In genomic region chrX:55187281-55187680, GRCh38 we compare ENCODE assay signal across 24 cellular contexts. TPM values are rescaled to one million over a fixed set of nuclear protein-coding genes. Genes with fewer than 3 reads are reported as not detected.
"Had no signal": no experiment of that assay in that cellular context is flagged by ENCODE, and none has a peak within 500 bp of the region (broad histone marks: within the 10 kb centered on the region; RNA-seq: fewer than 3 reads in every experiment).

No MANE protein-coding gene starts in this region.

- H3K27ac Mint-ChIP-seq: activated naive CD8-positive, alpha-beta T cell treated with anti-CD3 and anti-CD28 coated beads, Interleukin-2, amount 10 ng/mL, durations not matched to agents 7 days and 5 days; activated T-helper 2 cell treated with anti-CD3 and anti-CD28 coated beads, Interferon-gamma antibody, Interleukin-2, Interleukin-4, amounts not matched to agents 10 μg/mL and 5 μg/mL and 100 μg/mL, durations not matched to agents 14 hours and 24 hours and 36 hours; dendritic cell treated with granulocyte-macrophage colony-stimulating factor and Interleukin-4, amounts not matched to agents 40 ng/mL and 50 ng/mL, for 4 days; memory B cell; natural killer cell treated with Interleukin-12 subunit alpha and Interleukin-12 subunit beta and Interleukin-15 and Interleukin-18, amount 100 ng/mL, for 72 hours; WTC11 had no signal

- ATAC-seq: natural killer cell treated with Interleukin-12 subunit alpha and Interleukin-12 subunit beta and Interleukin-15 and Interleukin-18, amount 100 ng/mL, for 72 hours; psoas muscle; right cardiac atrium; stimulated activated naive CD8-positive, alpha-beta T cell treated with anti-CD3 and anti-CD28 coated beads, Interleukin-15, Interleukin-2, amounts not matched to agents 100 U/mL and 50 U/mL, for 24 hours; WTC11 had no signal

- H3K27ac ChIP-seq: ovary, psoas muscle, upper lobe of left lung had no signal

- H3K9me3 Mint-ChIP-seq: activated naive CD8-positive, alpha-beta T cell treated with anti-CD3 and anti-CD28 coated beads, Interleukin-2, amount 10 ng/mL, durations not matched to agents 7 days and 5 days; activated T-helper 2 cell treated with anti-CD3 and anti-CD28 coated beads, Interferon-gamma antibody, Interleukin-2, Interleukin-4, amounts not matched to agents 10 μg/mL and 5 μg/mL and 100 μg/mL, durations not matched to agents 14 hours and 24 hours and 36 hours; dendritic cell treated with granulocyte-macrophage colony-stimulating factor and Interleukin-4, amounts not matched to agents 40 ng/mL and 50 ng/mL, for 4 days; memory B cell; natural killer cell treated with Interleukin-12 subunit alpha and Interleukin-12 subunit beta and Interleukin-15 and Interleukin-18, amount 100 ng/mL, for 72 hours had no signal

- DNase-seq: activated naive CD4-positive, alpha-beta T cell; activated naive CD8-positive, alpha-beta T cell treated with anti-CD3 and anti-CD28 coated beads, Interleukin-2, amount 10 ng/mL, durations not matched to agents 7 days and 5 days; activated T-cell treated with anti-CD3 and anti-CD28 coated beads, Interleukin-2, amount 50 U/mL, for 1 hour; amygdala; effector CD4-positive, alpha-beta T cell; erythroblast; foreskin melanocyte; head of caudate nucleus; hypothalamus; ovary; psoas muscle; right cardiac atrium; stimulated activated CD4-positive, alpha-beta T cell treated with anti-CD3 and anti-CD28 coated beads, Interleukin-4, amount 100 ng/mL, for 4 hours; stimulated activated naive CD8-positive, alpha-beta T cell treated with anti-CD3 and anti-CD28 coated beads, Interleukin-15, Interleukin-2, amounts not matched to agents 100 U/mL and 50 U/mL, for 24 hours; T-helper 1 cell; upper lobe of left lung had no signal

- H3K4me3 Mint-ChIP-seq: activated naive CD8-positive, alpha-beta T cell treated with anti-CD3 and anti-CD28 coated beads, Interleukin-2, amount 10 ng/mL, durations not matched to agents 7 days and 5 days; dendritic cell treated with granulocyte-macrophage colony-stimulating factor and Interleukin-4, amounts not matched to agents 40 ng/mL and 50 ng/mL, for 4 days; memory B cell; natural killer cell treated with Interleukin-12 subunit alpha and Interleukin-12 subunit beta and Interleukin-15 and Interleukin-18, amount 100 ng/mL, for 72 hours; WTC11 had no signal

- H3K27me3 ChIP-seq: ovary, upper lobe of left lung had no signal

- H3K9me3 ChIP-seq: ovary, psoas muscle, upper lobe of left lung had no signal

- H3K27me3 Mint-ChIP-seq: activated naive CD8-positive, alpha-beta T cell treated with anti-CD3 and anti-CD28 coated beads, Interleukin-2, amount 10 ng/mL, durations not matched to agents 7 days and 5 days; dendritic cell treated with granulocyte-macrophage colony-stimulating factor and Interleukin-4, amounts not matched to agents 40 ng/mL and 50 ng/mL, for 4 days; memory B cell had no signal

- H3K4me1 Mint-ChIP-seq: activated naive CD8-positive, alpha-beta T cell treated with anti-CD3 and anti-CD28 coated beads, Interleukin-2, amount 10 ng/mL, durations not matched to agents 7 days and 5 days; memory B cell; WTC11 had no signal

- H3K36me3 Mint-ChIP-seq: activated naive CD8-positive, alpha-beta T cell treated with anti-CD3 and anti-CD28 coated beads, Interleukin-2, amount 10 ng/mL, durations not matched to agents 7 days and 5 days; memory B cell; natural killer cell treated with Interleukin-12 subunit alpha and Interleukin-12 subunit beta and Interleukin-15 and Interleukin-18, amount 100 ng/mL, for 72 hours had no signal

RNA-seq across cellular contexts. Expression of gene PAGE5, which starts 32.9 kb away (rescaled TPM):
- total RNA-seq: activated T-helper 2 cell treated with anti-CD3 and anti-CD28 coated beads, Interferon-gamma antibody, Interleukin-2, Interleukin-4, amounts not matched to agents 10 μg/mL and 5 μg/mL and 100 μg/mL, durations not matched to agents 14 hours and 24 hours and 36 hours; cardiac septum; liver; natural killer cell treated with Interleukin-12 subunit alpha and Interleukin-12 subunit beta and Interleukin-15 and Interleukin-18, amount 100 ng/mL, for 72 hours; ovary; psoas muscle; right cardiac atrium; subcutaneous adipose tissue; WTC11 had no signal
